ENCODE assay signal across 1 cellular context in the genomic region with DNA sequence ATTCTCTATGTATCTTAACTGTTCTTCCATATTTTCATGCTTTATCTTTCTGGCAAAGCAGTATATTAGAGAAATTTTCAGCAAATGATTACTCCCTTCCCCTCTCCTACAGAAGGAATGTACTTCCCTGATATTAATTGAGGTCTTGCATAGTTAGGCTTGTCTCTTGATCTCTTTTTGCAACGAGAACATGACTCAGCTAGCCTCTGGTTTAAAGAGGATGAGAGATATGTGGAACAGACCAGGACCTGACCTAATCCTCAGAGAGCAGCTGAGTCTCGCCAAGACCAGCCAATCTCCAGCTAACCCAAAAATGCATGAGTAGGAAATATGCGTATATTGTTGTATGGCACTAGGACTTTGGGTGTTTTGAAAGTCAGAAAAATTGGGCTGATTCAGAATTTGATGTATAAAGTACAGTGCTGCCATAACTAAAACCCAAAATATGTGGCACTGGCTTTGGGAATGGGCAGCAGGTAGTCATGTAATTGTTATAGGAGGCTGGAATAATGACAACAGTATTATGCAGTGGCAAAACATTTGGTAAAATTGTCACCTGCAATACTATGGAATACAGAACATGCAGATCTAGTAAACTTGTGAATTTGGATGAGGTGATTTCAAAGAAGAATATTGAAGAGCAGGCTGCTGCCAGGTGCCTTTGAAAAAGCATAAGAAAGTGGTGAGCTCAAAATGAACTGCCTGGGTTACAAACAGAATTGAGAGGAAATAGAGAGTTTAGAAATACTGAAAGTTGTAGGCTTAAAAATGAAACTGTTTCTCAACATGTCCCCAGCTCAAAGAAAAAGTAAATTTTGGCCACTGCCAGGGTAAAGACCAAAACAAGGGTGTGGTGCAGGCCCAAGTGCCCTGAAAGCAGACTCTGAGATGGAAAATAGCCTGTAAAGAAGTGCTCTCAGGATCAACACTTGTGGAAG.
TF ChIP-seq lines count a peak whose summit lies in the region.

No MANE protein-coding gene starts in this region.

TF ChIP-seq in K562, 482 proteins besides CTCF, POLR2A, EP300 and RAD21 (continues in another document):
- TF ChIP-seq E2F6 (IDR thresholded peaks at IDR 0.05; ENCODE audit: borderline replicate concordance in 1 of 2, extremely low read depth in 1 of 2, insufficient read depth in 1 of 2, insufficient read length in 1 of 2, low read depth in 1 of 2, low read length in 1 of 2, poor library complexity in 1 of 2, severe bottlenecking in 1 of 2) (no peak), BRCA1 (IDR thresholded peaks at IDR 0.05) (no peak), BRCA1 (CRISPR knock-in tag; IDR thresholded peaks at IDR 0.05) (no peak), ZBTB5 (IDR thresholded peaks at IDR 0.05) (no peak), DACH1 (IDR thresholded peaks at IDR 0.05; ENCODE audit: partially characterized antibody) (peak; percentile 93), NR1H2 (CRISPR knock-in tag; IDR thresholded peaks at IDR 0.05) (no peak), TAF9B (IDR thresholded peaks at IDR 0.05; ENCODE audit: partially characterized antibody) (peak; percentile 46), CBX2 (IDR thresholded peaks at IDR 0.05; ENCODE audit: insufficient read depth, low read length, poor library complexity, severe bottlenecking) (no peak), ZNF316 (IDR thresholded peaks at IDR 0.05) (peak; percentile 90), HNRNPK (IDR thresholded peaks at IDR 0.05; ENCODE audit: low read depth, low read length, poor library complexity, severe bottlenecking) (no peak), TRIM24 (IDR thresholded peaks at IDR 0.05) (peak; percentile 52 to 76), WHSC1 (IDR thresholded peaks at IDR 0.05; ENCODE audit: low read length) (no peak), GMEB1 (CRISPR knock-in tag; IDR thresholded peaks at IDR 0.05) (no peak), ZSCAN32 (CRISPR knock-in tag; IDR thresholded peaks at IDR 0.05) (no peak), NFYB (IDR thresholded peaks at IDR 0.05; ENCODE audit: extremely low read depth, insufficient read length) (no peak), L3MBTL2 (IDR thresholded peaks at IDR 0.05) (peak; percentile 28; the same call in 1 of the 2 replicates), CEBPB (tag; IDR thresholded peaks at IDR 0.05) (peak; percentile 60; the same call in 1 of the 2 replicates), NFIC (IDR thresholded peaks at IDR 0.05) (peak; percentile 34; the same call in 1 of the 2 replicates), NR3C1 (CRISPR knock-in tag; IDR thresholded peaks at IDR 0.05) (no peak), HDAC8 (tag; IDR thresholded peaks at IDR 0.05) (no peak), ZBTB2 (IDR thresholded peaks at IDR 0.05) (peak; percentile 24; the same call in 1 of the 2 replicates), TAL1 (IDR thresholded peaks at IDR 0.05) (peak; percentile 67; the same call in 1 of the 2 replicates), BRD9 (IDR thresholded peaks at IDR 0.05; ENCODE audit: low read depth, partially characterized antibody) (peak; percentile 27), HDAC2 (IDR thresholded peaks at IDR 0.05) (peak; percentile 69; the same call in 1 of the 2 replicates), CHD7 (IDR thresholded peaks at IDR 0.05; ENCODE audit: low read depth, low read length) (no peak), POLR2H (tag; IDR thresholded peaks at IDR 0.05; ENCODE audit: low read depth) (peak; percentile 26; the same call in 1 of the 2 replicates), RCOR1 (IDR thresholded peaks at IDR 0.05; ENCODE audit: borderline replicate concordance in 1 of 2, low read depth in 2 of 2, low read length in 2 of 2) (peak in 1 of 2 experiments; percentile 85; a peak in 2 of 4 replicates), SOX6 (IDR thresholded peaks at IDR 0.05) (peak; percentile 74), MTA1 (IDR thresholded peaks at IDR 0.05; ENCODE audit: borderline replicate concordance) (peak; percentile 23; the same call in 1 of the 2 replicates), ZNF124 (CRISPR knock-in tag; IDR thresholded peaks at IDR 0.05) (no peak), SMAD2 (IDR thresholded peaks at IDR 0.05; ENCODE audit: low read depth, low read length) (no peak), MBD2 (IDR thresholded peaks at IDR 0.05; ENCODE audit: borderline replicate concordance, low read depth) (no peak), MYBL2 (IDR thresholded peaks at IDR 0.05; ENCODE audit: low read depth) (0 out of 2 replicates have a peak, but pooled peaks have one; percentile 21), MYBL2 (CRISPR knock-in tag; IDR thresholded peaks at IDR 0.05; ENCODE audit: borderline replicate concordance) (no peak), POU5F1 (IDR thresholded peaks at IDR 0.05; ENCODE audit: borderline replicate concordance, low read depth, low read length, partially characterized antibody) (no peak), FIP1L1 (IDR thresholded peaks at IDR 0.05; ENCODE audit: low read depth, low read length, poor library complexity, severe bottlenecking) (no peak)
- TF ChIP-seq, protein P1, sequence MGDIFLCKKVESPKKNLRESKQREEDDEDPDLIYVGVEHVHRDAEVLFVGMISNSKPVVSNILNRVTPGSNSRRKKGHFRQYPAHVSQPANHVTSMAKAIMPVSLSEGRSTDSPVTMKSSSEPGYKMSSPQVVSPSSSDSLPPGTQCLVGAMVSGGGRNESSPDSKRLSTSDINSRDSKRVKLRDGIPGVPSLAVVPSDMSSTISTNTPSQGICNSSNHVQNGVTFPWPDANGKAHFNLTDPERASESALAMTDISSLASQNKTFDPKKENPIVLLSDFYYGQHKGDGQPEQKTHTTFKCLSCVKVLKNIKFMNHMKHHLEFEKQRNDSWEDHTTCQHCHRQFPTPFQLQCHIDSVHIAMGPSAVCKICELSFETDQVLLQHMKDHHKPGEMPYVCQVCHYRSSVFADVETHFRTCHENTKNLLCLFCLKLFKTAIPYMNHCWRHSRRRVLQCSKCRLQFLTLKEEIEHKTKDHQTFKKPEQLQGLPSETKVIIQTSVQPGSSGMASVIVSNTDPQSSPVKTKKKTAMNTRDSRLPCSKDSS (IDR thresholded peaks at IDR 0.05; ENCODE audit: low read depth, partially characterized antibody) = no peak
